In the genomic region with DNA sequence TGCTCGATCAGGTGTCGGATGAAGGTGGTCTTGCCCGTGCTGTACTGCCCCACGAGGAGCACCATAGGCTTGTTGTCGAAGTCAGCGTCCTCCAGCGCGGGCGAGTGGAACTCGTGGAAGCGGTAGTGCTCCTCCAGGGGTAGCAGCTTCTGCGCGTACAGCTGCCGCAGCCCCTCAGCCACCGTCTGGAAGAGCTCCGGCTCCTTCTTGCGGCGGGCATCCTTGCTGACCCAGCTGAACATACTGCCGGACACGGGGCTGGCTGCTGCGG, we compare ENCODE assay signal across 1 cellular context.
TF ChIP-seq lines count a peak whose summit lies in the region.

No MANE protein-coding gene starts in this region.

TF ChIP-seq in HepG2, 621 proteins besides CTCF, POLR2A, EP300 and RAD21 (continued from another document and continues in another):
- TF ChIP-seq TMF1 (CRISPR knock-in tag; IDR thresholded peaks at IDR 0.05; ENCODE audit: low read depth) (no peak), ZNF564 (CRISPR knock-in tag; IDR thresholded peaks at IDR 0.05) (0 out of 2 replicates have a peak, but pooled peaks have one; percentile 18), GFI1 (CRISPR knock-in tag; IDR thresholded peaks at IDR 0.05; ENCODE audit: borderline replicate concordance) (no peak), ZNF556 (CRISPR knock-in tag; IDR thresholded peaks at IDR 0.05; ENCODE audit: borderline replicate concordance) (peak; percentile 67; the same call in 1 of the 2 replicates), RELA (CRISPR knock-in tag; IDR thresholded peaks at IDR 0.05) (peak; percentile 13; the same call in 1 of the 2 replicates), PLRG1 (conservative IDR thresholded peaks at IDR 0.05) (no peak), TEAD2 (CRISPR knock-in tag; IDR thresholded peaks at IDR 0.05) (no peak), RFXAP (CRISPR knock-in tag; IDR thresholded peaks at IDR 0.05; ENCODE audit: borderline replicate concordance) (no peak), TAF15 (IDR thresholded peaks at IDR 0.05; ENCODE audit: low read depth, low read length, poor library complexity, severe bottlenecking) (no peak), ZNF589 (CRISPR knock-in tag; conservative IDR thresholded peaks at IDR 0.05) (0 out of 2 replicates have a peak, but pooled peaks have one; percentile 19), NKX3-1 (CRISPR knock-in tag; IDR thresholded peaks at IDR 0.05) (no peak; the same call in 1 of the 2 replicates), ZNF839 (CRISPR knock-in tag; IDR thresholded peaks at IDR 0.05; ENCODE audit: borderline replicate concordance) (no peak), CREM (IDR thresholded peaks at IDR 0.05) (no peak), CREM (CRISPR knock-in tag; IDR thresholded peaks at IDR 0.05) (no peak), ZNF331 (CRISPR knock-in tag; IDR thresholded peaks at IDR 0.05) (no peak), FOXC1 (CRISPR knock-in tag; IDR thresholded peaks at IDR 0.05; ENCODE audit: borderline replicate concordance) (no peak), NONO (IDR thresholded peaks at IDR 0.05) (no peak), NONO (CRISPR knock-in tag; conservative IDR thresholded peaks at IDR 0.05) (no peak; the same call in 1 of the 2 replicates), ZBTB7A (CRISPR knock-in tag; IDR thresholded peaks at IDR 0.05) (peak; percentile 62; the same call in 1 of the 2 replicates), MIER3 (CRISPR knock-in tag; IDR thresholded peaks at IDR 0.05; ENCODE audit: borderline replicate concordance) (no peak), RCOR2 (CRISPR knock-in tag; IDR thresholded peaks at IDR 0.05) (no peak), ZBTB1 (CRISPR knock-in tag; IDR thresholded peaks at IDR 0.05; ENCODE audit: borderline replicate concordance) (no peak), SIN3B (IDR thresholded peaks at IDR 0.05; ENCODE audit: low read length) (no peak), POGZ (CRISPR knock-in tag; IDR thresholded peaks at IDR 0.05) (no peak), CENPT (CRISPR knock-in tag; IDR thresholded peaks at IDR 0.05; ENCODE audit: low read depth) (0 out of 2 replicates have a peak, but pooled peaks have one; percentile 35), IKZF4 (CRISPR knock-in tag; IDR thresholded peaks at IDR 0.05; ENCODE audit: borderline replicate concordance, low read depth, not compliant biosample characterization) (no peak)
- TF ChIP-seq, protein P1, sequence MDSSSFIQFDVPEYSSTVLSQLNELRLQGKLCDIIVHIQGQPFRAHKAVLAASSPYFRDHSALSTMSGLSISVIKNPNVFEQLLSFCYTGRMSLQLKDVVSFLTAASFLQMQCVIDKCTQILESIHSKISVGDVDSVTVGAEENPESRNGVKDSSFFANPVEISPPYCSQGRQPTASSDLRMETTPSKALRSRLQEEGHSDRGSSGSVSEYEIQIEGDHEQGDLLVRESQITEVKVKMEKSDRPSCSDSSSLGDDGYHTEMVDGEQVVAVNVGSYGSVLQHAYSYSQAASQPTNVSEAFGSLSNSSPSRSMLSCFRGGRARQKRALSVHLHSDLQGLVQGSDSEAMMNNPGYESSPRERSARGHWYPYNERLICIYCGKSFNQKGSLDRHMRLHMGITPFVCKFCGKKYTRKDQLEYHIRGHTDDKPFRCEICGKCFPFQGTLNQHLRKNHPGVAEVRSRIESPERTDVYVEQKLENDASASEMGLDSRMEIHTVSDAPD (CRISPR knock-in tag; IDR thresholded peaks at IDR 0.05): no peak
- TF ChIP-seq, protein P2, sequence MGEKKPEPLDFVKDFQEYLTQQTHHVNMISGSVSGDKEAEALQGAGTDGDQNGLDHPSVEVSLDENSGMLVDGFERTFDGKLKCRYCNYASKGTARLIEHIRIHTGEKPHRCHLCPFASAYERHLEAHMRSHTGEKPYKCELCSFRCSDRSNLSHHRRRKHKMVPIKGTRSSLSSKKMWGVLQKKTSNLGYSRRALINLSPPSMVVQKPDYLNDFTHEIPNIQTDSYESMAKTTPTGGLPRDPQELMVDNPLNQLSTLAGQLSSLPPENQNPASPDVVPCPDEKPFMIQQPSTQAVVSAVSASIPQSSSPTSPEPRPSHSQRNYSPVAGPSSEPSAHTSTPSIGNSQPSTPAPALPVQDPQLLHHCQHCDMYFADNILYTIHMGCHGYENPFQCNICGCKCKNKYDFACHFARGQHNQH (CRISPR knock-in tag; IDR thresholded peaks at IDR 0.05): no peak
- TF ChIP-seq, protein P3, sequence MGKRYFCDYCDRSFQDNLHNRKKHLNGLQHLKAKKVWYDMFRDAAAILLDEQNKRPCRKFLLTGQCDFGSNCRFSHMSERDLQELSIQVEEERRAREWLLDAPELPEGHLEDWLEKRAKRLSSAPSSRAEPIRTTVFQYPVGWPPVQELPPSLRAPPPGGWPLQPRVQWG (CRISPR knock-in tag; IDR thresholded peaks at IDR 0.05; ENCODE audit: borderline replicate concordance, low read depth): no peak
- TF ChIP-seq, protein P4, sequence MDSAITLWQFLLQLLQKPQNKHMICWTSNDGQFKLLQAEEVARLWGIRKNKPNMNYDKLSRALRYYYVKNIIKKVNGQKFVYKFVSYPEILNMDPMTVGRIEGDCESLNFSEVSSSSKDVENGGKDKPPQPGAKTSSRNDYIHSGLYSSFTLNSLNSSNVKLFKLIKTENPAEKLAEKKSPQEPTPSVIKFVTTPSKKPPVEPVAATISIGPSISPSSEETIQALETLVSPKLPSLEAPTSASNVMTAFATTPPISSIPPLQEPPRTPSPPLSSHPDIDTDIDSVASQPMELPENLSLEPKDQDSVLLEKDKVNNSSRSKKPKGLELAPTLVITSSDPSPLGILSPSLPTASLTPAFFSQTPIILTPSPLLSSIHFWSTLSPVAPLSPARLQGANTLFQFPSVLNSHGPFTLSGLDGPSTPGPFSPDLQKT (CRISPR knock-in tag; IDR thresholded peaks at IDR 0.05; ENCODE audit: borderline replicate concordance): no peak
- TF ChIP-seq, protein P5, sequence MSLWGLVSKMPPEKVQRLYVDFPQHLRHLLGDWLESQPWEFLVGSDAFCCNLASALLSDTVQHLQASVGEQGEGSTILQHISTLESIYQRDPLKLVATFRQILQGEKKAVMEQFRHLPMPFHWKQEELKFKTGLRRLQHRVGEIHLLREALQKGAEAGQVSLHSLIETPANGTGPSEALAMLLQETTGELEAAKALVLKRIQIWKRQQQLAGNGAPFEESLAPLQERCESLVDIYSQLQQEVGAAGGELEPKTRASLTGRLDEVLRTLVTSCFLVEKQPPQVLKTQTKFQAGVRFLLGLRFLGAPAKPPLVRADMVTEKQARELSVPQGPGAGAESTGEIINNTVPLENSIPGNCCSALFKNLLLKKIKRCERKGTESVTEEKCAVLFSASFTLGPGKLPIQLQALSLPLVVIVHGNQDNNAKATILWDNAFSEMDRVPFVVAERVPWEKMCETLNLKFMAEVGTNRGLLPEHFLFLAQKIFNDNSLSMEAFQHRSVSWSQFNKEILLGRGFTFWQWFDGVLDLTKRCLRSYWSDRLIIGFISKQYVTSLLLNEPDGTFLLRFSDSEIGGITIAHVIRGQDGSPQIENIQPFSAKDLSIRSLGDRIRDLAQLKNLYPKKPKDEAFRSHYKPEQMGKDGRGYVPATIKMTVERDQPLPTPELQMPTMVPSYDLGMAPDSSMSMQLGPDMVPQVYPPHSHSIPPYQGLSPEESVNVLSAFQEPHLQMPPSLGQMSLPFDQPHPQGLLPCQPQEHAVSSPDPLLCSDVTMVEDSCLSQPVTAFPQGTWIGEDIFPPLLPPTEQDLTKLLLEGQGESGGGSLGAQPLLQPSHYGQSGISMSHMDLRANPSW (CRISPR knock-in tag; IDR thresholded peaks at IDR 0.05; ENCODE audit: borderline replicate concordance): no peak
- TF ChIP-seq, protein P6, sequence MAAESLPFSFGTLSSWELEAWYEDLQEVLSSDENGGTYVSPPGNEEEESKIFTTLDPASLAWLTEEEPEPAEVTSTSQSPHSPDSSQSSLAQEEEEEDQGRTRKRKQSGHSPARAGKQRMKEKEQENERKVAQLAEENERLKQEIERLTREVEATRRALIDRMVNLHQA (CRISPR knock-in tag; IDR thresholded peaks at IDR 0.05): no peak
- TF ChIP-seq, protein P7, sequence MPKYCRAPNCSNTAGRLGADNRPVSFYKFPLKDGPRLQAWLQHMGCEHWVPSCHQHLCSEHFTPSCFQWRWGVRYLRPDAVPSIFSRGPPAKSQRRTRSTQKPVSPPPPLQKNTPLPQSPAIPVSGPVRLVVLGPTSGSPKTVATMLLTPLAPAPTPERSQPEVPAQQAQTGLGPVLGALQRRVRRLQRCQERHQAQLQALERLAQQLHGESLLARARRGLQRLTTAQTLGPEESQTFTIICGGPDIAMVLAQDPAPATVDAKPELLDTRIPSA (CRISPR knock-in tag; IDR thresholded peaks at IDR 0.05; ENCODE audit: borderline replicate concordance): no peak
- TF ChIP-seq, protein P8, sequence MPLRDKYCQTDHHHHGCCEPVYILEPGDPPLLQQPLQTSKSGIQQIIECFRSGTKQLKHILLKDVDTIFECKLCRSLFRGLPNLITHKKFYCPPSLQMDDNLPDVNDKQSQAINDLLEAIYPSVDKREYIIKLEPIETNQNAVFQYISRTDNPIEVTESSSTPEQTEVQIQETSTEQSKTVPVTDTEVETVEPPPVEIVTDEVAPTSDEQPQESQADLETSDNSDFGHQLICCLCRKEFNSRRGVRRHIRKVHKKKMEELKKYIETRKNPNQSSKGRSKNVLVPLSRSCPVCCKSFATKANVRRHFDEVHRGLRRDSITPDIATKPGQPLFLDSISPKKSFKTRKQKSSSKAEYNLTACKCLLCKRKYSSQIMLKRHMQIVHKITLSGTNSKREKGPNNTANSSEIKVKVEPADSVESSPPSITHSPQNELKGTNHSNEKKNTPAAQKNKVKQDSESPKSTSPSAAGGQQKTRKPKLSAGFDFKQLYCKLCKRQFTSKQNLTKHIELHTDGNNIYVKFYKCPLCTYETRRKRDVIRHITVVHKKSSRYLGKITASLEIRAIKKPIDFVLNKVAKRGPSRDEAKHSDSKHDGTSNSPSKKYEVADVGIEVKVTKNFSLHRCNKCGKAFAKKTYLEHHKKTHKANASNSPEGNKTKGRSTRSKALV (CRISPR knock-in tag; IDR thresholded peaks at IDR 0.05): 0 out of 2 replicates have a peak, but pooled peaks have one; percentile 45
- TF ChIP-seq, protein P9, sequence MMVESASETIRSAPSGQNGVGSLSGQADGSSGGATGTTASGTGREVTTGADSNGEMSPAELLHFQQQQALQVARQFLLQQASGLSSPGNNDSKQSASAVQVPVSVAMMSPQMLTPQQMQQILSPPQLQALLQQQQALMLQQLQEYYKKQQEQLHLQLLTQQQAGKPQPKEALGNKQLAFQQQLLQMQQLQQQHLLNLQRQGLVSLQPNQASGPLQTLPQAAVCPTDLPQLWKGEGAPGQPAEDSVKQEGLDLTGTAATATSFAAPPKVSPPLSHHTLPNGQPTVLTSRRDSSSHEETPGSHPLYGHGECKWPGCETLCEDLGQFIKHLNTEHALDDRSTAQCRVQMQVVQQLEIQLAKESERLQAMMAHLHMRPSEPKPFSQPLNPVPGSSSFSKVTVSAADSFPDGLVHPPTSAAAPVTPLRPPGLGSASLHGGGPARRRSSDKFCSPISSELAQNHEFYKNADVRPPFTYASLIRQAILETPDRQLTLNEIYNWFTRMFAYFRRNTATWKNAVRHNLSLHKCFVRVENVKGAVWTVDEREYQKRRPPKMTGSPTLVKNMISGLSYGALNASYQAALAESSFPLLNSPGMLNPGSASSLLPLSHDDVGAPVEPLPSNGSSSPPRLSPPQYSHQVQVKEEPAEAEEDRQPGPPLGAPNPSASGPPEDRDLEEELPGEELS (CRISPR knock-in tag; IDR thresholded peaks at IDR 0.05): no peak
- TF ChIP-seq, protein P10, sequence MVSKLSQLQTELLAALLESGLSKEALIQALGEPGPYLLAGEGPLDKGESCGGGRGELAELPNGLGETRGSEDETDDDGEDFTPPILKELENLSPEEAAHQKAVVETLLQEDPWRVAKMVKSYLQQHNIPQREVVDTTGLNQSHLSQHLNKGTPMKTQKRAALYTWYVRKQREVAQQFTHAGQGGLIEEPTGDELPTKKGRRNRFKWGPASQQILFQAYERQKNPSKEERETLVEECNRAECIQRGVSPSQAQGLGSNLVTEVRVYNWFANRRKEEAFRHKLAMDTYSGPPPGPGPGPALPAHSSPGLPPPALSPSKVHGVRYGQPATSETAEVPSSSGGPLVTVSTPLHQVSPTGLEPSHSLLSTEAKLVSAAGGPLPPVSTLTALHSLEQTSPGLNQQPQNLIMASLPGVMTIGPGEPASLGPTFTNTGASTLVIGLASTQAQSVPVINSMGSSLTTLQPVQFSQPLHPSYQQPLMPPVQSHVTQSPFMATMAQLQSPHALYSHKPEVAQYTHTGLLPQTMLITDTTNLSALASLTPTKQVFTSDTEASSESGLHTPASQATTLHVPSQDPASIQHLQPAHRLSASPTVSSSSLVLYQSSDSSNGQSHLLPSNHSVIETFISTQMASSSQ (IDR thresholded peaks at IDR 0.05; ENCODE audit: low read depth): no peak
- TF ChIP-seq, protein P10 (CRISPR knock-in tag; IDR thresholded peaks at IDR 0.05; ENCODE audit: borderline replicate concordance): no peak
- TF ChIP-seq, protein P11, sequence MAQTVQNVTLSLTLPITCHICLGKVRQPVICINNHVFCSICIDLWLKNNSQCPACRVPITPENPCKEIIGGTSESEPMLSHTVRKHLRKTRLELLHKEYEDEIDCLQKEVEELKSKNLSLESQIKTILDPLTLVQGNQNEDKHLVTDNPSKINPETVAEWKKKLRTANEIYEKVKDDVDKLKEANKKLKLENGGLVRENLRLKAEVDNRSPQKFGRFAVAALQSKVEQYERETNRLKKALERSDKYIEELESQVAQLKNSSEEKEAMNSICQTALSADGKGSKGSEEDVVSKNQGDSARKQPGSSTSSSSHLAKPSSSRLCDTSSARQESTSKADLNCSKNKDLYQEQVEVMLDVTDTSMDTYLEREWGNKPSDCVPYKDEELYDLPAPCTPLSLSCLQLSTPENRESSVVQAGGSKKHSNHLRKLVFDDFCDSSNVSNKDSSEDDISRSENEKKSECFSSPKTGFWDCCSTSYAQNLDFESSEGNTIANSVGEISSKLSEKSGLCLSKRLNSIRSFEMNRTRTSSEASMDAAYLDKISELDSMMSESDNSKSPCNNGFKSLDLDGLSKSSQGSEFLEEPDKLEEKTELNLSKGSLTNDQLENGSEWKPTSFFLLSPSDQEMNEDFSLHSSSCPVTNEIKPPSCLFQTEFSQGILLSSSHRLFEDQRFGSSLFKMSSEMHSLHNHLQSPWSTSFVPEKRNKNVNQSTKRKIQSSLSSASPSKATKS (CRISPR knock-in tag; IDR thresholded peaks at IDR 0.05): no peak
- TF ChIP-seq, protein P12, sequence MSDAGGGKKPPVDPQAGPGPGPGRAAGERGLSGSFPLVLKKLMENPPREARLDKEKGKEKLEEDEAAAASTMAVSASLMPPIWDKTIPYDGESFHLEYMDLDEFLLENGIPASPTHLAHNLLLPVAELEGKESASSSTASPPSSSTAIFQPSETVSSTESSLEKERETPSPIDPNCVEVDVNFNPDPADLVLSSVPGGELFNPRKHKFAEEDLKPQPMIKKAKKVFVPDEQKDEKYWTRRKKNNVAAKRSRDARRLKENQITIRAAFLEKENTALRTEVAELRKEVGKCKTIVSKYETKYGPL (CRISPR knock-in tag; IDR thresholded peaks at IDR 0.05): no peak
